Comparison of ENCODE assay signal across 1 cellular context in the genomic region with DNA sequence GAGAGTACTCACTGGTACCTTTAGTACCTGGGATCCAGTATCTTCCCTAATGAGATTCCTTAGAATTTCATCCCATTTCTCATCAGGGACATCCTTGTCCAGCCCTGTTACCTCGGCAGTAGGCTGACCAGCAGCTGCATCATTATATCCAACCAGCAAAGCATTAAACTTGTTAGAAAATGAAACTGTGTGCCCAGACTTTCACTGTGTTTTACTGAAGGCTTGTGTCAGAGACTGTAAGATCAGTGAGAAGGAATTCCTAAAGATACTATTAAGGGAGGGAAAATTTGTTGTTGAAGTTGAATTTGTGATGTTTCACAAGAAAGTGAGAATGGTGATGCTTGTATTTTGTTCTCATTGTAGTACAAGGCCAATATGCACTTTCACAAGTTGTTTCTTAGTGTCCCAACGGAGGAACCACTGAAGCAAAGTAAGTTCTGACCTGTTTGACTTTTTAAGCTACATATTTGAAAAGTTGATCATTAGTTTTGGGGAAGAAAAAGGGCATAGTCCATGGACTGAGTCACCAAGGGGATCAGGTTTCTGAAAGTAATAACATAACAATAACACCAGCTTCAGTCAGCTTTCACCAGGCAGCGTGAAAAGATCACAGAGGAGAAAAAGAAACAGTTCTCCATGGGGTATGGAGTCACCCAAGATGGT.
TF ChIP-seq lines count a peak whose summit lies in the region.

No MANE protein-coding gene starts in this region.

TF ChIP-seq in HepG2, 621 proteins besides CTCF, POLR2A, EP300 and RAD21 (continued from another document):
- TF ChIP-seq CENPX (CRISPR knock-in tag; IDR thresholded peaks at IDR 0.05) (no peak), MEIS2 (CRISPR knock-in tag; IDR thresholded peaks at IDR 0.05) (no peak), NFIC (IDR thresholded peaks at IDR 0.05; ENCODE audit: low read length) (no peak; the same call in 1 of the 2 replicates), ZNF780A (CRISPR knock-in tag; IDR thresholded peaks at IDR 0.05) (no peak), ZNF17 (CRISPR knock-in tag; IDR thresholded peaks at IDR 0.05) (no peak), ZNF235 (CRISPR knock-in tag; IDR thresholded peaks at IDR 0.05; ENCODE audit: borderline replicate concordance) (no peak), GTF3A (CRISPR knock-in tag; conservative IDR thresholded peaks at IDR 0.05) (no peak), TRIM24 (CRISPR knock-in tag; IDR thresholded peaks at IDR 0.05) (no peak), MBD4 (IDR thresholded peaks at IDR 0.05; ENCODE audit: borderline replicate concordance, low read length) (no peak; the same call in 1 of the 2 replicates), TBX3 (IDR thresholded peaks at IDR 0.05; ENCODE audit: borderline replicate concordance) (no peak), RBM22 (optimal IDR thresholded peaks at IDR 0.05; ENCODE audit: low read length) (no peak), ZNF468 (CRISPR knock-in tag; IDR thresholded peaks at IDR 0.05) (no peak), SAP130 (CRISPR knock-in tag; IDR thresholded peaks at IDR 0.05; ENCODE audit: low read depth) (peak; percentile 38; the same call in 1 of the 2 replicates), MATR3 (CRISPR knock-in tag; IDR thresholded peaks at IDR 0.05) (no peak), ZFAT (CRISPR knock-in tag; conservative IDR thresholded peaks at IDR 0.05) (no peak), HCFC1 (IDR thresholded peaks at IDR 0.05; ENCODE audit: low read depth, low read length) (no peak), SOX6 (IDR thresholded peaks at IDR 0.05) (no peak), SOX6 (CRISPR knock-in tag; IDR thresholded peaks at IDR 0.05) (peak; percentile 61), ZNF430 (CRISPR knock-in tag; IDR thresholded peaks at IDR 0.05) (no peak), ZNF230 (CRISPR knock-in tag; IDR thresholded peaks at IDR 0.05) (no peak), CREB1 (IDR thresholded peaks at IDR 0.05) (no peak), CREB1 (CRISPR knock-in tag; IDR thresholded peaks at IDR 0.05) (peak; percentile 51; the same call in 1 of the 2 replicates), SALL2 (CRISPR knock-in tag; IDR thresholded peaks at IDR 0.05) (no peak), FOXA3 (CRISPR knock-in tag; IDR thresholded peaks at IDR 0.05) (peak; percentile 29; the same call in 1 of the 2 replicates)
- TF ChIP-seq, protein P1, sequence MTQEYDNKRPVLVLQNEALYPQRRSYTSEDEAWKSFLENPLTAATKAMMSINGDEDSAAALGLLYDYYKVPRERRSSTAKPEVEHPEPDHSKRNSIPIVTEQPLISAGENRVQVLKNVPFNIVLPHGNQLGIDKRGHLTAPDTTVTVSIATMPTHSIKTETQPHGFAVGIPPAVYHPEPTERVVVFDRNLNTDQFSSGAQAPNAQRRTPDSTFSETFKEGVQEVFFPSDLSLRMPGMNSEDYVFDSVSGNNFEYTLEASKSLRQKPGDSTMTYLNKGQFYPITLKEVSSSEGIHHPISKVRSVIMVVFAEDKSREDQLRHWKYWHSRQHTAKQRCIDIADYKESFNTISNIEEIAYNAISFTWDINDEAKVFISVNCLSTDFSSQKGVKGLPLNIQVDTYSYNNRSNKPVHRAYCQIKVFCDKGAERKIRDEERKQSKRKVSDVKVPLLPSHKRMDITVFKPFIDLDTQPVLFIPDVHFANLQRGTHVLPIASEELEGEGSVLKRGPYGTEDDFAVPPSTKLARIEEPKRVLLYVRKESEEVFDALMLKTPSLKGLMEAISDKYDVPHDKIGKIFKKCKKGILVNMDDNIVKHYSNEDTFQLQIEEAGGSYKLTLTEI (CRISPR knock-in tag; conservative IDR thresholded peaks at IDR 0.05) = no peak
- TF ChIP-seq, protein P2, sequence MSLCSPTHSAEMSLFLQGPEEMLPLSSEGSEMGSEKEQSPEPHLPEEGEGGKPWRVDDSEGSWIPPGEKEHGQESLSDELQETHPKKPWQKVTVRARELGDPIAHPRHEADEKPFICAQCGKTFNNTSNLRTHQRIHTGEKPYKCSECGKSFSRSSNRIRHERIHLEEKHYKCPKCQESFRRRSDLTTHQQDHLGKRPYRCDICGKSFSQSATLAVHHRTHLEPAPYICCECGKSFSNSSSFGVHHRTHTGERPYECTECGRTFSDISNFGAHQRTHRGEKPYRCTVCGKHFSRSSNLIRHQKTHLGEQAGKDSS (CRISPR knock-in tag; IDR thresholded peaks at IDR 0.05; ENCODE audit: borderline replicate concordance, low read depth) = no peak
- TF ChIP-seq, protein P3, sequence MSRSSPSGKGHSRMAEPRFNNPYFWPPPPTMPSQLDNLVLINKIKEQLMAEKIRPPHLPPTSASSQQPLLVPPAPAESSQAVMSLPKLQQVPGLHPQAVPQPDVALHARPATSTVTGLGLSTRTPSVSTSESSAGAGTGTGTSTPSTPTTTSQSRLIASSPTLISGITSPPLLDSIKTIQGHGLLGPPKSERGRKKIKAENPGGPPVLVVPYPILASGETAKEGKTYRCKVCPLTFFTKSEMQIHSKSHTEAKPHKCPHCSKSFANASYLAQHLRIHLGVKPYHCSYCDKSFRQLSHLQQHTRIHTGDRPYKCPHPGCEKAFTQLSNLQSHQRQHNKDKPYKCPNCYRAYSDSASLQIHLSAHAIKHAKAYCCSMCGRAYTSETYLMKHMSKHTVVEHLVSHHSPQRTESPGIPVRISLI (CRISPR knock-in tag; IDR thresholded peaks at IDR 0.05; ENCODE audit: borderline replicate concordance) = no peak
- TF ChIP-seq, protein P4, sequence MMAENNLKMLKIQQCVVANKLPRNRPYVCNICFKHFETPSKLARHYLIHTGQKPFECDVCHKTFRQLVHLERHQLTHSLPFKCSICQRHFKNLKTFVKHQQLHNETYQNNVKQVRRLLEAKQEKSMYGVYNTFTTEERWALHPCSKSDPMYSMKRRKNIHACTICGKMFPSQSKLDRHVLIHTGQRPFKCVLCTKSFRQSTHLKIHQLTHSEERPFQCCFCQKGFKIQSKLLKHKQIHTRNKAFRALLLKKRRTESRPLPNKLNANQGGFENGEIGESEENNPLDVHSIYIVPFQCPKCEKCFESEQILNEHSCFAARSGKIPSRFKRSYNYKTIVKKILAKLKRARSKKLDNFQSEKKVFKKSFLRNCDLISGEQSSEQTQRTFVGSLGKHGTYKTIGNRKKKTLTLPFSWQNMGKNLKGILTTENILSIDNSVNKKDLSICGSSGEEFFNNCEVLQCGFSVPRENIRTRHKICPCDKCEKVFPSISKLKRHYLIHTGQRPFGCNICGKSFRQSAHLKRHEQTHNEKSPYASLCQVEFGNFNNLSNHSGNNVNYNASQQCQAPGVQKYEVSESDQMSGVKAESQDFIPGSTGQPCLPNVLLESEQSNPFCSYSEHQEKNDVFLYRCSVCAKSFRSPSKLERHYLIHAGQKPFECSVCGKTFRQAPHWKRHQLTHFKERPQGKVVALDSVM (CRISPR knock-in tag; IDR thresholded peaks at IDR 0.05) = no peak
- TF ChIP-seq, protein P5, sequence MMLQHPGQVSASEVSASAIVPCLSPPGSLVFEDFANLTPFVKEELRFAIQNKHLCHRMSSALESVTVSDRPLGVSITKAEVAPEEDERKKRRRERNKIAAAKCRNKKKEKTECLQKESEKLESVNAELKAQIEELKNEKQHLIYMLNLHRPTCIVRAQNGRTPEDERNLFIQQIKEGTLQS (CRISPR knock-in tag; IDR thresholded peaks at IDR 0.05) = no peak
- TF ChIP-seq, protein P6, sequence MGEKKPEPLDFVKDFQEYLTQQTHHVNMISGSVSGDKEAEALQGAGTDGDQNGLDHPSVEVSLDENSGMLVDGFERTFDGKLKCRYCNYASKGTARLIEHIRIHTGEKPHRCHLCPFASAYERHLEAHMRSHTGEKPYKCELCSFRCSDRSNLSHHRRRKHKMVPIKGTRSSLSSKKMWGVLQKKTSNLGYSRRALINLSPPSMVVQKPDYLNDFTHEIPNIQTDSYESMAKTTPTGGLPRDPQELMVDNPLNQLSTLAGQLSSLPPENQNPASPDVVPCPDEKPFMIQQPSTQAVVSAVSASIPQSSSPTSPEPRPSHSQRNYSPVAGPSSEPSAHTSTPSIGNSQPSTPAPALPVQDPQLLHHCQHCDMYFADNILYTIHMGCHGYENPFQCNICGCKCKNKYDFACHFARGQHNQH (CRISPR knock-in tag; IDR thresholded peaks at IDR 0.05) = peak; percentile 67; the same call in 1 of the 2 replicates
- TF ChIP-seq, protein P7, sequence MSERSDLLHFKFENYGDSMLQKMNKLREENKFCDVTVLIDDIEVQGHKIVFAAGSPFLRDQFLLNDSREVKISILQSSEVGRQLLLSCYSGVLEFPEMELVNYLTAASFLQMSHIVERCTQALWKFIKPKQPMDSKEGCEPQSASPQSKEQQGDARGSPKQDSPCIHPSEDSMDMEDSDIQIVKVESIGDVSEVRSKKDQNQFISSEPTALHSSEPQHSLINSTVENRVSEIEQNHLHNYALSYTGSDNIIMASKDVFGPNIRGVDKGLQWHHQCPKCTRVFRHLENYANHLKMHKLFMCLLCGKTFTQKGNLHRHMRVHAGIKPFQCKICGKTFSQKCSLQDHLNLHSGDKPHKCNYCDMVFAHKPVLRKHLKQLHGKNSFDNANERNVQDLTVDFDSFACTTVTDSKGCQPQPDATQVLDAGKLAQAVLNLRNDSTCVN (CRISPR knock-in tag; IDR thresholded peaks at IDR 0.05; ENCODE audit: borderline replicate concordance) = no peak
- TF ChIP-seq, protein P8, sequence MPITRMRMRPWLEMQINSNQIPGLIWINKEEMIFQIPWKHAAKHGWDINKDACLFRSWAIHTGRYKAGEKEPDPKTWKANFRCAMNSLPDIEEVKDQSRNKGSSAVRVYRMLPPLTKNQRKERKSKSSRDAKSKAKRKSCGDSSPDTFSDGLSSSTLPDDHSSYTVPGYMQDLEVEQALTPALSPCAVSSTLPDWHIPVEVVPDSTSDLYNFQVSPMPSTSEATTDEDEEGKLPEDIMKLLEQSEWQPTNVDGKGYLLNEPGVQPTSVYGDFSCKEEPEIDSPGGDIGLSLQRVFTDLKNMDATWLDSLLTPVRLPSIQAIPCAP (CRISPR knock-in tag; IDR thresholded peaks at IDR 0.05; ENCODE audit: low read depth) = no peak
- TF ChIP-seq, protein P9, sequence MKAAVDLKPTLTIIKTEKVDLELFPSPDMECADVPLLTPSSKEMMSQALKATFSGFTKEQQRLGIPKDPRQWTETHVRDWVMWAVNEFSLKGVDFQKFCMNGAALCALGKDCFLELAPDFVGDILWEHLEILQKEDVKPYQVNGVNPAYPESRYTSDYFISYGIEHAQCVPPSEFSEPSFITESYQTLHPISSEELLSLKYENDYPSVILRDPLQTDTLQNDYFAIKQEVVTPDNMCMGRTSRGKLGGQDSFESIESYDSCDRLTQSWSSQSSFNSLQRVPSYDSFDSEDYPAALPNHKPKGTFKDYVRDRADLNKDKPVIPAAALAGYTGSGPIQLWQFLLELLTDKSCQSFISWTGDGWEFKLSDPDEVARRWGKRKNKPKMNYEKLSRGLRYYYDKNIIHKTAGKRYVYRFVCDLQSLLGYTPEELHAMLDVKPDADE (CRISPR knock-in tag; IDR thresholded peaks at IDR 0.05) = no peak
- TF ChIP-seq, protein P10, sequence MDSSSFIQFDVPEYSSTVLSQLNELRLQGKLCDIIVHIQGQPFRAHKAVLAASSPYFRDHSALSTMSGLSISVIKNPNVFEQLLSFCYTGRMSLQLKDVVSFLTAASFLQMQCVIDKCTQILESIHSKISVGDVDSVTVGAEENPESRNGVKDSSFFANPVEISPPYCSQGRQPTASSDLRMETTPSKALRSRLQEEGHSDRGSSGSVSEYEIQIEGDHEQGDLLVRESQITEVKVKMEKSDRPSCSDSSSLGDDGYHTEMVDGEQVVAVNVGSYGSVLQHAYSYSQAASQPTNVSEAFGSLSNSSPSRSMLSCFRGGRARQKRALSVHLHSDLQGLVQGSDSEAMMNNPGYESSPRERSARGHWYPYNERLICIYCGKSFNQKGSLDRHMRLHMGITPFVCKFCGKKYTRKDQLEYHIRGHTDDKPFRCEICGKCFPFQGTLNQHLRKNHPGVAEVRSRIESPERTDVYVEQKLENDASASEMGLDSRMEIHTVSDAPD (CRISPR knock-in tag; IDR thresholded peaks at IDR 0.05) = no peak
